In the genomic region with DNA sequence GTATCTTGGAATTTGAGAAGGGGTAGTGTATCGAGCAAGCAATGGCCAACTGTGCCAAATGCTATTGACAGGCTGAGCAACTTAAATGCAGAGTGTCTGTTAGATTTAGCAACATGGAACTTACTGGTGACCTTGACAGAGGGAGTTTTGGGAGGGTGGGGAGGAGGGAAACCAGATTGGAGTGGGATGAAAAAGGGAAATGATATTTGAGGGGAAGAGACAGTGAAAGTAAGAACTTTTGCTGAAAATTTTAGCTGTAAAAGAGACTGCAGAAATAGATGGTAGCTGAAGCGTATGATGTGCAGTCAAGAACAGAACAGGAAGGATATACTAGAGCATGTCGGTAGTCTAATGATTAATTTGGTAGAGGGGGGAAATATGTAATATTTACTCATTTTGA, we compare ENCODE assay signal across 21 cellular contexts. TPM values are rescaled to one million over a fixed set of nuclear protein-coding genes. Genes with fewer than 3 reads are reported as not detected.
DNase-seq lines count a peak whose midpoint lies in the region; ATAC-seq and TF ChIP-seq lines count a peak whose summit lies in the region.
"Had no signal": no experiment of that assay in that cellular context is flagged by ENCODE, and none has a peak within 500 bp of the region (broad histone marks: within the 10 kb centered on the region; RNA-seq: fewer than 3 reads in every experiment).

No MANE protein-coding gene starts in this region.

- H3K4me3 ChIP-seq in endodermal cell (ENCODE audit: low read length), result peak overlapping the region; percentile 70
- H3K4me3 ChIP-seq: GM23248 had no signal

- ATAC-seq in stimulated activated naive B cell treated with anti-CD40 and anti-IgM and Interleukin-4, amounts not matched to agents 10 μg/mL and 1 μg/mL and 100 μg/mL, for 72 hours (replicated peaks), result peak; percentile 26 to 49
- ATAC-seq in HG03432 (IDR thresholded peaks at IDR 0.05; ENCODE audit: unreplicated experiment), result no peak

- H3K36me3 Mint-ChIP-seq in endodermal cell (ENCODE audit: low read depth), result no peaks in the 10 kb centered on the region
- H3K36me3 Mint-ChIP-seq in stimulated activated naive B cell treated with anti-CD40 and anti-IgM and Interleukin-4, amounts not matched to agents 10 μg/mL and 1 μg/mL and 100 μg/mL, for 72 hours, result no peaks in the 10 kb centered on the region

- no peaks in the 10 kb centered on the region for H3K9me3 Mint-ChIP-seq in endodermal cell
- H3K9me3 Mint-ChIP-seq in stimulated activated naive B cell treated with anti-CD40 and anti-IgM and Interleukin-4, amounts not matched to agents 10 μg/mL and 1 μg/mL and 100 μg/mL, for 72 hours, result peaks cover 0 to 4% of the 10 kb centered on the region in 2 donors
- H3K9me3 Mint-ChIP-seq: activated T-helper 2 cell treated with anti-CD3 and anti-CD28 coated beads, Interferon-gamma antibody, Interleukin-2, Interleukin-4, amounts not matched to agents 10 μg/mL and 5 μg/mL and 100 μg/mL, durations not matched to agents 14 hours and 24 hours and 36 hours; T-helper 2 cell treated with Interferon-gamma antibody and Interleukin-4, amounts not matched to agents 5 μg/mL and 100 μg/mL, for 36 hours had no signal

- H3K4me3 Mint-ChIP-seq in endodermal cell, result no peak overlapping the region
- no peak overlapping the region for H3K4me3 Mint-ChIP-seq in stimulated activated naive B cell treated with anti-CD40 and anti-IgM and Interleukin-4, amounts not matched to agents 10 μg/mL and 1 μg/mL and 100 μg/mL, for 72 hours

- H3K27ac Mint-ChIP-seq in endodermal cell, result no peak overlapping the region
- no peak overlapping the region for H3K27ac Mint-ChIP-seq in stimulated activated naive B cell treated with anti-CD40 and anti-IgM and Interleukin-4, amounts not matched to agents 10 μg/mL and 1 μg/mL and 100 μg/mL, for 72 hours
- H3K27ac Mint-ChIP-seq: activated T-helper 2 cell treated with anti-CD3 and anti-CD28 coated beads, Interferon-gamma antibody, Interleukin-2, Interleukin-4, amounts not matched to agents 10 μg/mL and 5 μg/mL and 100 μg/mL, durations not matched to agents 14 hours and 24 hours and 36 hours; T-helper 2 cell treated with Interferon-gamma antibody and Interleukin-4, amounts not matched to agents 5 μg/mL and 100 μg/mL, for 36 hours had no signal

- no peaks in the 10 kb centered on the region for H3K36me3 ChIP-seq in endodermal cell (ENCODE audit: control insufficient read depth, insufficient read depth, low read length)
- H3K36me3 ChIP-seq: breast epithelium had no signal

- H3K27ac ChIP-seq in endodermal cell (ENCODE audit: low read depth, low read length), result no peak overlapping the region
- H3K27ac ChIP-seq: 22Rv1, breast epithelium, GM23248, RWPE1 had no signal

- peak; percentile 44 for DNase-seq in SIG-M5 treated with dmso at 0.1 percent for 504 hours (lab: John Stamatoyannopoulos, UW; ENCODE audit: unreplicated experiment)
- no peak for DNase-seq in SIG-M5 (lab: John Stamatoyannopoulos, UW)
- DNase-seq in MV-4-11 (lab: John Stamatoyannopoulos, UW), result peak; percentile 91
- no peak for DNase-seq in endodermal cell
- DNase-seq in stimulated activated naive B cell treated with anti-CD40 and anti-IgM and Interleukin-4, amounts not matched to agents 10 μg/mL and 1 μg/mL and 100 μg/mL, for 72 hours, result no peak
- no peak for DNase-seq in activated T-cell treated with anti-CD3 and anti-CD28 coated beads for 4 hours
- no peak for DNase-seq in erythroblast (lab: John Stamatoyannopoulos, UW)
- DNase-seq: DMS79 treated with DMSO at 0.1 percent for 48 hours, foreskin melanocyte, GM23248, hypothalamus, NCI-H524 treated with DMSO at 0.1 percent for 48 hours had no signal

- no peaks in the 10 kb centered on the region for H3K27me3 ChIP-seq in endodermal cell (ENCODE audit: control insufficient read depth, insufficient read depth, low read length, poor library complexity, severe bottlenecking)
- H3K27me3 ChIP-seq: breast epithelium had no signal

- H3K9ac ChIP-seq in endodermal cell (ENCODE audit: extremely low read depth, low read length, poor library complexity, severe bottlenecking), result no peak overlapping the region
- H3K9ac ChIP-seq: GM23248 had no signal

- peaks cover 34% of the 10 kb centered on the region for H3K27me3 Mint-ChIP-seq in endodermal cell (ENCODE audit: insufficient read depth)
- peaks cover 6 to 7% of the 10 kb centered on the region in 2 donors for H3K27me3 Mint-ChIP-seq in stimulated activated naive B cell treated with anti-CD40 and anti-IgM and Interleukin-4, amounts not matched to agents 10 μg/mL and 1 μg/mL and 100 μg/mL, for 72 hours

- WGBS in endodermal cell (ENCODE audit: insufficient coverage in 1 of 2, insufficient read length in 1 of 2), 2 experiments, result 92 to 96% methylated on average over 2 to 3 of the region's 3 CpGs

- no peaks in the 10 kb centered on the region for H3K4me1 ChIP-seq in endodermal cell (ENCODE audit: control insufficient read depth, insufficient read depth, low read length)
- H3K4me1 ChIP-seq: breast epithelium had no signal

- TF ChIP-seq CTCF in endodermal cell (conservative IDR thresholded peaks at IDR 0.05), result no peak

- no peak for TF ChIP-seq POLR2A in erythroblast (IDR thresholded peaks at IDR 0.05; ENCODE audit: low read length)

- H3K9me3 ChIP-seq in endodermal cell (ENCODE audit: control insufficient read depth, low read length), result no peaks in the 10 kb centered on the region
- H3K9me3 ChIP-seq: breast epithelium had no signal

- H3K4me1 Mint-ChIP-seq in endodermal cell, result peaks cover 7% of the 10 kb centered on the region
- peaks cover 24 to 47% of the 10 kb centered on the region in 2 donors for H3K4me1 Mint-ChIP-seq in stimulated activated naive B cell treated with anti-CD40 and anti-IgM and Interleukin-4, amounts not matched to agents 10 μg/mL and 1 μg/mL and 100 μg/mL, for 72 hours

RNA-seq across cellular contexts. Expression of gene LRRC36, which starts 1.2 kb away (rescaled TPM):
- under 1 TPM in 1 of 2 donors, not detected in 1; 0.73 TPM for total RNA-seq in endodermal cell
- 0.50 TPM for polyA plus RNA-seq in endodermal cell (2013, experiment 1 of 2)
- 0.54 TPM for polyA plus RNA-seq in endodermal cell (2013, experiment 2 of 2)
- total RNA-seq: GM23248 had no signal
- polyA plus RNA-seq: GM23248, liver had no signal

RNA-seq across cellular contexts. Expression of gene KCTD19, which starts 1.2 kb away (rescaled TPM):
- total RNA-seq in endodermal cell, result 1 to 10 TPM; 1.2 to 1.3 TPM
- 1.5 TPM for polyA plus RNA-seq in endodermal cell (2013, experiment 1 of 2)
- polyA plus RNA-seq in endodermal cell (2013, experiment 2 of 2), result 1.7 TPM
- total RNA-seq: GM23248, HepG2, posterior vena cava had no signal
- polyA plus RNA-seq: GM23248, HepG2, liver had no signal

RNA-seq across cellular contexts. Expression of gene PLEKHG4, which starts 48.4 kb away (rescaled TPM):
- 10 to 100 TPM; 10.5 to 12.4 TPM for total RNA-seq in endodermal cell
- polyA plus RNA-seq in endodermal cell (2013, experiment 1 of 2), result 6.1 TPM
- 3.8 TPM for polyA plus RNA-seq in endodermal cell (2013, experiment 2 of 2)

Comparison
In these comparisons a context has a peak if more than half of its experiments do, and no peak if none do; other contexts are left out.
1. DNase-seq: peak in SIG-M5 treated with dmso at 0.1 percent for 504 hours (single experiment) and MV-4-11 (single experiment); none in SIG-M5 (single experiment), endodermal cell (single experiment), stimulated activated naive B cell treated with anti-CD40 and anti-IgM and Interleukin-4, amounts not matched to agents 10 μg/mL and 1 μg/mL and 100 μg/mL, for 72 hours (single experiment), activated T-cell treated with anti-CD3 and anti-CD28 coated beads for 4 hours (single experiment) and erythroblast (0 of 2).